ENCODE assay signal across 1 cellular context in the genomic region with DNA sequence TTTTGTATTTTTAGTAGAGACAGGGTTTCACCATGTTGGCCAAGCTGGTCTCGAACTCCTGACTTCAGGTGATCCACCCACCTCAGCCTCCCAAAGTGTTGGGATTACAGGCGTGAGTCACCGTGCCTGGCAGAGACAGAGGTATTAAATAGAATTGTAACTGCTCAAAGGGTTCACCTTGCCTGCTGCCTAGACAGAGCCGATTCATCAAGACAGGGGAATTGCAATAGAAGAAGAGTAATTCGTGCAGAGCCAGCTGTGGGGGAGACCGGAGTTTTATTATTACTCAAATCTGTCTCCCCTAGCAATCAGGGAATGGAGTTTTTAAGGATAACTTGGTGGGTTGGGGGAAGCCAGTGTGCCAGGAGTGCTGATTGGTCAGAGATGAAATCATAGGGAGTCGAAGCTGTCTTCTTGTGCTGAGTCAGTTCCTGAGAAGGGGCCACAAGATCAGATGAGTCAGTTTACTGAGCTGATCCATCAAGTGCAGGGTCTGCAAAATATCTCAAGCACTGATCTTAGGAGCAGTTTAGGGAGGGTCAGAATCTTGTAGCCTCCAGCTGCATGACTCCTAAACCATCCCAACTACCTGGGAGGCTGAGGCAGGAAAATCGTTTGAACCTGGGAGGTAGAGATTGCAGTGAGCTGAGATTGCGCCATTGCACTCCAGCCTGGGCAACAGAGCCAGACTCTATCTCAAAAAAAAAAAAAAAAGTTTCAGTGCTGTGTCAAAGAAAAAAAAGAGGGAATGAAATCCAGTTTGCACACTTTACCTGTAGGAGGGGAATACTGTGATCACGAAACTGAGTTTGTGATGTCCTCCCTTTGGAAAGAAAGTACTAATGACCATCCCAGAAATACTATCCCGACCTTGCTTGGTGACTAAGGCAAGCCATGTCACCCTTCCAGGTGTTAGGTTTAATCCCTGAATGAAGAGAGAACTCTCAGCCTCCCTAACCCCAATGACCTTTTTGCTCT.
TF ChIP-seq lines count a peak whose summit lies in the region.

No MANE protein-coding gene starts in this region.

TF ChIP-seq in A549, 52 proteins besides CTCF, POLR2A, EP300 and RAD21:
- TF ChIP-seq CEBPB (IDR thresholded peaks at IDR 0.05) = peak; percentile 88 to 94
- TF ChIP-seq, protein P1, sequence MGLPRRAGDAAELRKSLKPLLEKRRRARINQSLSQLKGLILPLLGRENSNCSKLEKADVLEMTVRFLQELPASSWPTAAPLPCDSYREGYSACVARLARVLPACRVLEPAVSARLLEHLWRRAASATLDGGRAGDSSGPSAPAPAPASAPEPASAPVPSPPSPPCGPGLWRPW (IDR thresholded peaks at IDR 0.05) = peak; percentile 53
- peak; percentile 62 to 81; a peak in 4 of 5 replicates for TF ChIP-seq JUN (IDR thresholded peaks at IDR 0.05)
- TF ChIP-seq JUNB (IDR thresholded peaks at IDR 0.05) = peak; percentile 75
- TF ChIP-seq SMC3 (IDR thresholded peaks at IDR 0.05) = 0 out of 3 replicates have a peak, but pooled peaks have one; percentile 14
- peak; percentile 98 for TF ChIP-seq MAFK (IDR thresholded peaks at IDR 0.05; ENCODE audit: partially characterized antibody)
- peak; percentile 27; the same call in 1 of the 2 replicates for TF ChIP-seq FOSL2 (IDR thresholded peaks at IDR 0.05)
- TF ChIP-seq FOSL2 (CRISPR knock-in tag; IDR thresholded peaks at IDR 0.05) = peak; percentile 56
